12 cellular contexts compared by ENCODE assay signal in genomic region chr19:18503337-18503970, GRCh38. TPM values are rescaled to one million over a fixed set of nuclear protein-coding genes. Genes with fewer than 3 reads are reported as not detected.
DNase-seq lines count a peak whose midpoint lies in the region; ATAC-seq and TF ChIP-seq lines count a peak whose summit lies in the region.
"Had no signal": no experiment of that assay in that cellular context is flagged by ENCODE, and none has a peak within 500 bp of the region (broad histone marks: within the 10 kb centered on the region; RNA-seq: fewer than 3 reads in every experiment).

No MANE protein-coding gene starts in this region.

- peak overlapping the region in 11 of 12 donors; percentile 18 to 93 (median 75) for H3K27ac ChIP-seq in heart left ventricle
- peak overlapping the region; percentile 53 for H3K27ac ChIP-seq in duodenal mucosa (ENCODE audit: low read depth, low read length)
- H3K27ac ChIP-seq in neural cell (ENCODE audit: low read length) = peak overlapping the region; percentile 74
- H3K27ac ChIP-seq in tibial artery = peak overlapping the region in 1 of 2 donors; percentile 77
- H3K27ac ChIP-seq in aorta (ENCODE audit: low read depth in 1 of 2, low read length in 2 of 2) = peak overlapping the region in 1 of 2 donors; percentile 3

- no peak for TF ChIP-seq RAD21 in neural cell (conservative IDR thresholded peaks at IDR 0.05)

- H3K9ac ChIP-seq in duodenal mucosa (ENCODE audit: low read depth in 1 of 2, low read length in 2 of 2) = peak overlapping the region; percentile 44 to 49
- H3K9ac ChIP-seq in neural cell (ENCODE audit: low read length) = peak overlapping the region; percentile 37

- no peaks in the 10 kb centered on the region for H3F3A ChIP-seq in neural cell (ENCODE audit: insufficient read depth, low read length, poor library complexity, severe bottlenecking)

- H3K4me1 ChIP-seq in heart left ventricle = peaks cover 58 to 100% (median 100%) of the 10 kb centered on the region in 12 donors
- H3K4me1 ChIP-seq in duodenal mucosa (ENCODE audit: control insufficient read depth in 1 of 2, insufficient read depth in 2 of 2, low read length in 2 of 2) = peaks cover 94 to 95% of the 10 kb centered on the region in 2 donors
- H3K4me1 ChIP-seq in tibial artery = peaks cover 4 to 100% (median 97%) of the 10 kb centered on the region in 4 donors
- peaks cover 9 to 10% of the 10 kb centered on the region in 2 donors for H3K4me1 ChIP-seq in aorta (ENCODE audit: control insufficient read depth in 1 of 2, insufficient read depth in 2 of 2, low read length in 2 of 2)

- no peaks in the 10 kb centered on the region for H3K9me2 ChIP-seq in neural cell (ENCODE audit: insufficient read depth, low read length)

- WGBS in heart left ventricle, 4 donors = 43 to 57% (median 52%) methylated on average over 11 to 15 of the region's 15 CpGs
- WGBS in aorta, 2 donors = 59 to 64% methylated on average over 15 of the region's 15 CpGs

- no peaks in the 10 kb centered on the region for H3K79me2 ChIP-seq in neural cell (replicated peaks; ENCODE audit: insufficient read depth, low read length)

- no peak overlapping the region for H3K4me3 ChIP-seq in heart left ventricle
- peak overlapping the region; percentile 43 to 57 for H3K4me3 ChIP-seq in duodenal mucosa (ENCODE audit: low read depth in 1 of 2, low read length in 2 of 2)
- peak overlapping the region; percentile 41 for H3K4me3 ChIP-seq in neural cell (ENCODE audit: low read length)
- H3K4me3 ChIP-seq in MG63 = no peak overlapping the region
- H3K4me3 ChIP-seq in tibial artery = no peak overlapping the region
- no peak overlapping the region for H3K4me3 ChIP-seq in aorta (ENCODE audit: low read length in 2 of 2)
- H3K4me3 ChIP-seq: thyroid gland had no signal

- H3K36me3 ChIP-seq in heart left ventricle (no peaks in the 10 kb centered on the region), duodenal mucosa (ENCODE audit: control insufficient read depth in 1 of 2, insufficient read depth in 2 of 2, low read length in 2 of 2) (no peaks in the 10 kb centered on the region), neural cell (ENCODE audit: insufficient read depth, low read length) (no peaks in the 10 kb centered on the region), MG63 (peaks cover 9% of the 10 kb centered on the region), tibial artery (no peaks in the 10 kb centered on the region), aorta (ENCODE audit: control insufficient read depth in 1 of 2, insufficient read depth in 2 of 2, low read length in 1 of 2) (no peaks in the 10 kb centered on the region)
- H3K36me3 ChIP-seq: thyroid gland had no signal

- no peak for TF ChIP-seq EP300 in neural cell (conservative IDR thresholded peaks at IDR 0.05; ENCODE audit: poor library complexity, severe bottlenecking)

- H2AFZ ChIP-seq in neural cell (ENCODE audit: low read depth, low read length) = no peak overlapping the region

- H3K27me3 ChIP-seq in heart left ventricle = no peaks in the 10 kb centered on the region
- no peaks in the 10 kb centered on the region for H3K27me3 ChIP-seq in duodenal mucosa (ENCODE audit: control insufficient read depth in 1 of 2, insufficient read depth in 2 of 2, low read length in 2 of 2)
- H3K27me3 ChIP-seq in neural cell (ENCODE audit: insufficient read depth, low read depth, low read length) = no peaks in the 10 kb centered on the region
- H3K27me3 ChIP-seq in MG63 = no peaks in the 10 kb centered on the region
- no peaks in the 10 kb centered on the region for H3K27me3 ChIP-seq in tibial artery
- H3K27me3 ChIP-seq in aorta (ENCODE audit: control insufficient read depth in 1 of 2, insufficient read depth in 2 of 2, low read length in 1 of 2) = no peaks in the 10 kb centered on the region
- H3K27me3 ChIP-seq: thyroid gland had no signal

- DNase-seq in heart left ventricle = no peak
- DNase-seq in left ventricle myocardium superior = no peak
- DNase-seq in MG63 = no peak
- DNase-seq in tibial artery = no peak
- DNase-seq in activated gamma-delta T cell (lab: John Stamatoyannopoulos, UW) = no peak
- no peak for DNase-seq in aorta
- DNase-seq: NCI-H1092, NCI-H774 had no signal

- H4K20me1 ChIP-seq in neural cell (ENCODE audit: insufficient read depth) = no peaks in the 10 kb centered on the region

- H3K4me2 ChIP-seq in neural cell (ENCODE audit: low read length) = no peak overlapping the region

- TF ChIP-seq POLR2A in heart left ventricle (IDR thresholded peaks at IDR 0.05) = no peak

- H3K9me3 ChIP-seq in heart left ventricle (no peaks in the 10 kb centered on the region), duodenal mucosa (ENCODE audit: control insufficient read depth in 1 of 2, low read length in 2 of 2) (no peaks in the 10 kb centered on the region), neural cell (ENCODE audit: low read length) (no peaks in the 10 kb centered on the region), MG63 (no peaks in the 10 kb centered on the region), tibial artery (no peaks in the 10 kb centered on the region), aorta (ENCODE audit: control insufficient read depth, low read length) (no peaks in the 10 kb centered on the region)
- H3K9me3 ChIP-seq: thyroid gland had no signal

- TF ChIP-seq CTCF in heart left ventricle (IDR thresholded peaks at IDR 0.05) (no peak), neural cell (IDR thresholded peaks at IDR 0.05; ENCODE audit: poor library complexity, severe bottlenecking) (no peak), tibial artery (IDR thresholded peaks at IDR 0.05) (no peak)

- intact Hi-C loops in heart left ventricle (cut with DNase I) (loop anchor here in 1 of 10 donors (5.0 kb wide), 1 partner anchor 36 kb away; no protein-coding TSS in a partner anchor), left ventricle myocardium superior (cut with micrococcal nuclease) (no loop called here), tibial artery (cut with DNase I; ENCODE audit: low total_unique reads) (no loop called here), aorta (cut with DNase I) (loop anchor here in 1 of 2 donors (5.0 kb wide), 1 partner anchor 36 kb away; no protein-coding TSS in a partner anchor)

- ATAC-seq in heart left ventricle (no peak), left ventricle myocardium superior (no peak), aorta (ENCODE audit: low FRiP score) (no peak)
- ATAC-seq: SK-N-SH treated with all-trans-retinoic acid at 6 μM for 48 hours had no signal

TF ChIP-seq in neural cell, 6 proteins besides CTCF, POLR2A, EP300 and RAD21:
- TF ChIP-seq, protein P1, sequence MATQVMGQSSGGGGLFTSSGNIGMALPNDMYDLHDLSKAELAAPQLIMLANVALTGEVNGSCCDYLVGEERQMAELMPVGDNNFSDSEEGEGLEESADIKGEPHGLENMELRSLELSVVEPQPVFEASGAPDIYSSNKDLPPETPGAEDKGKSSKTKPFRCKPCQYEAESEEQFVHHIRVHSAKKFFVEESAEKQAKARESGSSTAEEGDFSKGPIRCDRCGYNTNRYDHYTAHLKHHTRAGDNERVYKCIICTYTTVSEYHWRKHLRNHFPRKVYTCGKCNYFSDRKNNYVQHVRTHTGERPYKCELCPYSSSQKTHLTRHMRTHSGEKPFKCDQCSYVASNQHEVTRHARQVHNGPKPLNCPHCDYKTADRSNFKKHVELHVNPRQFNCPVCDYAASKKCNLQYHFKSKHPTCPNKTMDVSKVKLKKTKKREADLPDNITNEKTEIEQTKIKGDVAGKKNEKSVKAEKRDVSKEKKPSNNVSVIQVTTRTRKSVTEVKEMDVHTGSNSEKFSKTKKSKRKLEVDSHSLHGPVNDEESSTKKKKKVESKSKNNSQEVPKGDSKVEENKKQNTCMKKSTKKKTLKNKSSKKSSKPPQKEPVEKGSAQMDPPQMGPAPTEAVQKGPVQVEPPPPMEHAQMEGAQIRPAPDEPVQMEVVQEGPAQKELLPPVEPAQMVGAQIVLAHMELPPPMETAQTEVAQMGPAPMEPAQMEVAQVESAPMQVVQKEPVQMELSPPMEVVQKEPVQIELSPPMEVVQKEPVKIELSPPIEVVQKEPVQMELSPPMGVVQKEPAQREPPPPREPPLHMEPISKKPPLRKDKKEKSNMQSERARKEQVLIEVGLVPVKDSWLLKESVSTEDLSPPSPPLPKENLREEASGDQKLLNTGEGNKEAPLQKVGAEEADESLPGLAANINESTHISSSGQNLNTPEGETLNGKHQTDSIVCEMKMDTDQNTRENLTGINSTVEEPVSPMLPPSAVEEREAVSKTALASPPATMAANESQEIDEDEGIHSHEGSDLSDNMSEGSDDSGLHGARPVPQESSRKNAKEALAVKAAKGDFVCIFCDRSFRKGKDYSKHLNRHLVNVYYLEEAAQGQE (IDR thresholded peaks at IDR 0.05; ENCODE audit: borderline replicate concordance) = no peak
- TF ChIP-seq POLR2AphosphoS5 (IDR thresholded peaks at IDR 0.05) = peak; percentile 4

RNA-seq across cellular contexts. Expression of gene ELL, which starts 18.4 kb away (rescaled TPM):
- total RNA-seq in heart left ventricle (10 to 100 TPM in 4 of 9 donors, 1 to 10 TPM in 5; 5.9 to 17.8 (median 9.1) TPM), left ventricle myocardium superior (9.3 TPM), aorta (10 to 100 TPM; 30.0 to 37.9 TPM)
- polyA plus RNA-seq in heart left ventricle (1 to 10 TPM; 6.2 to 7.3 TPM), neural cell (7.2 and 8.8 TPM in 2 replicates), aorta (10 to 100 TPM in 1 of 2 donors, 1 to 10 TPM in 1; 7.3 to 13.1 TPM)
- 8.9 and 12.4 TPM in 2 replicates for polyA minus RNA-seq in neural cell
- 12.2 and 22.1 TPM in 2 replicates for total RNA-seq in MG63 (2014; rRNA removed; shearing (Covaris generic); ENCODE audit: low replicate concordance)

RNA-seq across cellular contexts. Expression of gene FKBP8, which starts 39.9 kb away (rescaled TPM):
- total RNA-seq in heart left ventricle (100 to 1,000 TPM; 136 to 353 (median 157) TPM), left ventricle myocardium superior (181 TPM), aorta (100 to 1,000 TPM; 225 to 239 TPM)
- polyA plus RNA-seq in heart left ventricle (100 to 1,000 TPM; 142 to 270 TPM), neural cell (183 and 205 TPM in 2 replicates), aorta (100 to 1,000 TPM; 255 to 362 TPM)
- 161 and 196 TPM in 2 replicates for polyA minus RNA-seq in neural cell
- total RNA-seq in MG63 (2014; rRNA removed; shearing (Covaris generic); ENCODE audit: low replicate concordance) = 291 and 381 TPM in 2 replicates

RNA-seq across cellular contexts. Expression of gene KXD1, which starts 54.2 kb away (rescaled TPM):
- total RNA-seq in heart left ventricle = 100 to 1,000 TPM in 1 of 9 donors, 10 to 100 TPM in 8; 36.1 to 116 (median 46.7) TPM
- polyA plus RNA-seq in heart left ventricle = 100 to 1,000 TPM in 1 of 2 donors, 10 to 100 TPM in 1; 36.9 to 106 TPM
- total RNA-seq in left ventricle myocardium superior = 43.9 TPM
- polyA plus RNA-seq in neural cell = 55.8 and 78.1 TPM in 2 replicates
- 28.5 and 31.5 TPM in 2 replicates for polyA minus RNA-seq in neural cell
- total RNA-seq in MG63 (2014; rRNA removed; shearing (Covaris generic); ENCODE audit: low replicate concordance) = 140 and 145 TPM in 2 replicates
- total RNA-seq in aorta = 10 to 100 TPM; 85.4 to 92.4 TPM
- 100 to 1,000 TPM in 1 of 2 donors, 10 to 100 TPM in 1; 85.6 to 128 TPM for polyA plus RNA-seq in aorta

Comparison
In these comparisons a context has a peak if more than half of its experiments do, and no peak if none do; other contexts are left out.
1. H3K4me3 ChIP-seq: peak in duodenal mucosa (2 of 2) and neural cell (single experiment); none in heart left ventricle (0 of 12), MG63 (single experiment), tibial artery (0 of 2) and aorta (0 of 2).